In the genomic region with DNA sequence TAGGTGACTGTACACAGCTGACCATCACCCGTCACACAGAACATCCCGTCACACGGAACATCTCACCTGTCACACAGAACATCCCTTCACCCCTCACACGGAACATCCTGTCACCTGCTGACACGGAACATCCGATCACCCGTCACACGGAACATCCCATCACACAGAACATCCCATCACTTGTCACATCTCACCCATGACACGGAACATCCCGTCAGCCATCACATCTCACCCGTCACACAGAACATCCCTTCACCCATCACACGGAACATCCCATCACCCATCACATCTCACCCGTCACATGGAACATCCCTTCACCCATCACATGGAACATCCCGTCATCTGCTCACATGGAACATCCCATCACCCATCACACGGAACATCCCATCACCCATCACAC, we compare ENCODE assay signal across 16 cellular contexts. TPM values are rescaled to one million over a fixed set of nuclear protein-coding genes. Genes with fewer than 3 reads are reported as not detected.
DNase-seq lines count a peak whose midpoint lies in the region; ATAC-seq, FAIRE-seq and TF ChIP-seq lines count a peak whose summit lies in the region.
"Had no signal": no experiment of that assay in that cellular context is flagged by ENCODE, and none has a peak within 500 bp of the region (broad histone marks: within the 10 kb centered on the region; RNA-seq: fewer than 3 reads in every experiment).

No MANE protein-coding gene starts in this region.

- H3K4me1 ChIP-seq in HCT116 (ENCODE audit: control insufficient read depth in 1 of 2, insufficient read depth in 2 of 2, low read length in 2 of 2) = peaks cover 16 to 47% of the 10 kb centered on the region in 2 experiments
- H3K4me1 ChIP-seq in IMR-90 (ENCODE audit: control insufficient read depth, insufficient read depth, low read length) = peaks cover 22% of the 10 kb centered on the region

- H4K20me1 ChIP-seq in HCT116 (ENCODE audit: insufficient read depth) = no peaks in the 10 kb centered on the region; the same call in 1 of the 2 replicates
- peaks cover 3% of the 10 kb centered on the region; the same call in 1 of the 2 replicates for H4K20me1 ChIP-seq in IMR-90 (ENCODE audit: insufficient read depth, low read length)

- DNase-seq in HCT116 (ENCODE audit: low read depth, low spot score) (no peak), IMR-90 (no peak), bronchial epithelial cell (ENCODE audit: low read depth) (no peak), osteocyte (ENCODE audit: extremely low spot score, unreplicated experiment) (no peak)
- DNase-seq: DMS153, DMS79, GF-D8, GOT3 had no signal

- in situ Hi-C loops in IMR-90 (cut with MboI; ENCODE audit: low sequenced_read_pairs) = no loop called here

- peaks cover 0 to 13% of the 10 kb centered on the region in 2 experiments; a peak in 1 of 4 replicates for H3K79me1 ChIP-seq in IMR-90 (ENCODE audit: low read depth in 1 of 2, low read length in 2 of 2)

- H3K4me3 Mint-ChIP-seq in osteocyte (ENCODE audit: unreplicated experiment) = no peak overlapping the region
- H3K4me3 Mint-ChIP-seq: CD14-positive monocyte; CD4-positive, alpha-beta memory T cell had no signal

- no peak overlapping the region for H3K14ac ChIP-seq in IMR-90 (replicated peaks; ENCODE audit: low read depth, low read length)

- no peak overlapping the region for H3K18ac ChIP-seq in IMR-90 (ENCODE audit: low read depth, low read length)

- H4K91ac ChIP-seq in IMR-90 (ENCODE audit: insufficient read depth, low read depth, low read length) = peak overlapping the region; percentile 16; the same call in 1 of the 2 replicates

- TF ChIP-seq POLR2A in HCT116 (IDR thresholded peaks at IDR 0.05; ENCODE audit: borderline replicate concordance, extremely low read depth, insufficient read depth, insufficient read length) (no peak), IMR-90 (IDR thresholded peaks at IDR 0.05; ENCODE audit: low read depth, low read length) (no peak)

- H3K9me1 ChIP-seq in IMR-90 (ENCODE audit: insufficient read depth, low read length) = peaks cover 26% of the 10 kb centered on the region

- H2AK9ac ChIP-seq in IMR-90 (replicated peaks; ENCODE audit: low read depth, low read length, poor library complexity) = no peak overlapping the region

- H3K4me2 ChIP-seq in HCT116 (ENCODE audit: low read length) (no peak overlapping the region), IMR-90 (ENCODE audit: low read depth, low read length) (no peak overlapping the region)
- H3K4me2 ChIP-seq: BLaER1 had no signal

- H2BK5ac ChIP-seq in IMR-90 (ENCODE audit: low read depth, low read length, poor library complexity, severe bottlenecking) = no peak overlapping the region

- BruUV-seq in HCT116 (replicated peaks; lab: Mats Ljungman, UMichigan) (TSS peak; percentile 20), IMR-90 (replicated peaks; lab: Mats Ljungman, UMichigan) (no TSS peak)

- no peak overlapping the region for H3K56ac ChIP-seq in IMR-90 (ENCODE audit: extremely low read depth, insufficient read depth, low read length)

- TF ChIP-seq RAD21 in HCT116 (IDR thresholded peaks at IDR 0.05; ENCODE audit: low read depth) = no peak
- TF ChIP-seq RAD21 in IMR-90 (IDR thresholded peaks at IDR 0.05; ENCODE audit: low read length) = no peak

- H2BK15ac ChIP-seq in IMR-90 (ENCODE audit: low read depth, low read length) = peak overlapping the region; percentile 99; the same call in 2 of the 3 replicates

- H3K27ac ChIP-seq in HCT116 (ENCODE audit: low read depth, low read length) = no peak overlapping the region
- H3K27ac ChIP-seq in IMR-90 (ENCODE audit: insufficient read depth, low read length) = no peak overlapping the region
- H3K27ac ChIP-seq: BLaER1 had no signal

- peak overlapping the region; percentile 28 for H3K4ac ChIP-seq in IMR-90 (ENCODE audit: low read depth, low read length)

- H3K27me3 ChIP-seq in HCT116 (ENCODE audit: insufficient read depth, low read length) (no peaks in the 10 kb centered on the region), IMR-90 (ENCODE audit: control insufficient read depth, insufficient read depth, low read length) (peaks cover 4% of the 10 kb centered on the region; the same call in 1 of the 2 replicates), bronchial epithelial cell (ENCODE audit: control insufficient read depth, insufficient read depth, low read length) (peaks cover 9% of the 10 kb centered on the region)
- H3K27me3 ChIP-seq: BLaER1 had no signal

- WGBS in IMR-90 (ENCODE audit: extremely low coverage in 2 of 2, insufficient read length in 1 of 2), 2 experiments = 84% methylated on average over 12 of the region's 15 CpGs; no CpG with 5 or more reads in 1 of the 2 experiments

- no peak overlapping the region for H4K8ac ChIP-seq in IMR-90 (ENCODE audit: low read depth in 2 of 2, low read length in 2 of 2)

- CTCF ChIA-PET in HCT116 (lab: Charles Lee) = interaction anchor here (1.3 kb wide), 1 partner anchor 14 kb away, joined by 4 read pairs; no protein-coding TSS in a partner anchor
- CTCF ChIA-PET in IMR-90 (lab: Yijun Ruan, JAX) = no interaction called here

- no peak overlapping the region for H3K27ac Mint-ChIP-seq in osteocyte (ENCODE audit: unreplicated experiment)
- H3K27ac Mint-ChIP-seq: CD14-positive monocyte; CD4-positive, alpha-beta memory T cell had no signal

- peak overlapping the region; percentile 20 for H2BK120ac ChIP-seq in IMR-90 (ENCODE audit: low read depth, low read length)

- H3K4me3 ChIP-seq in HCT116 (replicated peaks in 1 of 2; ENCODE audit: low read depth in 1 of 2, low read length in 2 of 2) = no peak overlapping the region
- H3K4me3 ChIP-seq in IMR-90 (ENCODE audit: insufficient read depth, low read depth, low read length) = no peak overlapping the region
- no peak overlapping the region for H3K4me3 ChIP-seq in bronchial epithelial cell (ENCODE audit: low read depth, low read length)
- H3K4me3 ChIP-seq: BLaER1, HAP-1 had no signal

- H3K9me3 ChIP-seq in HCT116 (ENCODE audit: control insufficient read depth in 1 of 2, insufficient read depth in 1 of 2, low read depth in 1 of 2, low read length in 2 of 2) (peaks cover 0 to 4% of the 10 kb centered on the region in 2 experiments; a peak in 1 of 4 replicates), IMR-90 (ENCODE audit: control insufficient read depth, insufficient read depth, low read length) (no peaks in the 10 kb centered on the region)
- H3K9me3 ChIP-seq: HAP-1 had no signal

- no peak overlapping the region for H3K23ac ChIP-seq in IMR-90 (ENCODE audit: low read depth, low read length)

- no peak for TF ChIP-seq CTCF in HCT116 (IDR thresholded peaks at IDR 0.05 in 2 of 3, conservative IDR thresholded peaks at IDR 0.05 in 1 of 3; ENCODE audit: borderline replicate concordance in 1 of 3, insufficient read depth in 1 of 3, low read depth in 2 of 3, low read length in 2 of 3)
- TF ChIP-seq CTCF in IMR-90 (conservative IDR thresholded peaks at IDR 0.05; ENCODE audit: low read depth, low read length) = no peak
- TF ChIP-seq CTCF in bronchial epithelial cell (IDR thresholded peaks at IDR 0.05; ENCODE audit: insufficient read depth, low read length, severe bottlenecking) = no peak
- TF ChIP-seq CTCF in osteocyte (IDR thresholded peaks at IDR 0.05) = no peak

- H3K36me3 Mint-ChIP-seq in osteocyte (ENCODE audit: unreplicated experiment) = no peaks in the 10 kb centered on the region
- H3K36me3 Mint-ChIP-seq: CD14-positive monocyte; CD4-positive, alpha-beta memory T cell had no signal

- H3K79me2 ChIP-seq in HCT116 (ENCODE audit: insufficient read depth, low read length) = peaks cover 59% of the 10 kb centered on the region

- intact Hi-C loops in HCT116 (cut with micrococcal nuclease) (no loop called here), IMR-90 (cut with micrococcal nuclease) (no loop called here)

- H3K27me3 Mint-ChIP-seq in osteocyte (ENCODE audit: unreplicated experiment) = no peaks in the 10 kb centered on the region

- no peaks in the 10 kb centered on the region for H3K9me2 ChIP-seq in HCT116 (ENCODE audit: insufficient read depth)

- RAD21 ChIA-PET in HCT116 (lab: Charles Lee; ENCODE audit: low non-redundant PET in 1 of 2, low total read pairs in 2 of 2, uncharacterized antibody in 2 of 2, unreplicated experiment in 2 of 2) = no interaction called here

- H3K9me3 Mint-ChIP-seq in osteocyte (ENCODE audit: unreplicated experiment) = no peaks in the 10 kb centered on the region
- H3K9me3 Mint-ChIP-seq: CD4-positive, alpha-beta memory T cell had no signal

- H3K36me3 ChIP-seq in HCT116 (ENCODE audit: control insufficient read depth in 1 of 2, insufficient read depth in 2 of 2, low read length in 2 of 2) (peaks cover 22 to 65% of the 10 kb centered on the region in 2 experiments; a peak in 3 of 4 replicates), IMR-90 (ENCODE audit: control insufficient read depth, insufficient read depth, low read length) (peaks cover 6% of the 10 kb centered on the region; the same call in 1 of the 2 replicates), bronchial epithelial cell (ENCODE audit: control insufficient read depth, insufficient read depth, low read length) (no peaks in the 10 kb centered on the region)

- H4K5ac ChIP-seq in IMR-90 (ENCODE audit: low read depth, low read length) = no peak overlapping the region

- no peak for ATAC-seq in HCT116
- no peak for ATAC-seq in IMR-90 (ENCODE audit: low read depth)
- ATAC-seq in GM19023 (IDR thresholded peaks at IDR 0.05; ENCODE audit: unreplicated experiment) = no peak
- no peak for ATAC-seq in activated CD4-positive, CD25-positive, alpha-beta regulatory T cell treated with anti-CD3 and anti-CD28 coated beads, Interleukin-2, amount 50 U/mL, for 24 hours

- H3K4me1 Mint-ChIP-seq in osteocyte (ENCODE audit: unreplicated experiment) = peaks cover 4% of the 10 kb centered on the region
- H3K4me1 Mint-ChIP-seq: CD4-positive, alpha-beta memory T cell had no signal

- dilution Hi-C loops in IMR-90 (cut with HindIII; ENCODE audit: low sequenced_read_pairs, unreplicated experiment) = no loop called here

- POLR2A ChIA-PET in HCT116 (lab: Charles Lee) = no interaction called here
- POLR2A ChIA-PET in IMR-90 (lab: Charles Lee; ENCODE audit: unreplicated experiment) = no interaction called here

- H2AFZ ChIP-seq in HCT116 (ENCODE audit: low read depth, low read length, poor library complexity, severe bottlenecking) = no peak overlapping the region
- no peak overlapping the region for H2AFZ ChIP-seq in IMR-90 (replicated peaks; ENCODE audit: low read length, poor library complexity)

- peak overlapping the region; percentile 2; the same call in 1 of the 2 replicates for H2BK20ac ChIP-seq in IMR-90 (ENCODE audit: low read depth, low read length)

- H2AK5ac ChIP-seq in IMR-90 (ENCODE audit: low read depth, low read length) = peak overlapping the region; percentile 99

- peak; percentile 28 for FAIRE-seq in bronchial epithelial cell (lab: Jason Lieb, UNC)
- FAIRE-seq: A204.1 had no signal

- H3K9ac ChIP-seq in HCT116 (ENCODE audit: low read length) = no peak overlapping the region
- no peak overlapping the region for H3K9ac ChIP-seq in IMR-90 (ENCODE audit: low read depth, low read length)
- H3K9ac ChIP-seq: BLaER1 had no signal

RNA-seq across cellular contexts. Expression of gene CPNE7, which starts 3.8 kb away (rescaled TPM):
- total RNA-seq in HCT116 (2021; ENCODE audit: unreplicated experiment) (201 TPM), IMR-90 (2012; rRNA removed) (5.0 and 5.4 TPM in 2 replicates), bronchial epithelial cell (0.38 and 1.1 TPM in 2 replicates), osteocyte (19.7 and 23.6 TPM in 2 replicates)
- polyA plus RNA-seq in HCT116 (2012) = 136 and 148 TPM in 2 replicates
- 17.4 and 17.7 TPM in 2 replicates for polyA plus RNA-seq in IMR-90 (2012; rRNA removed)
- 5.8 and 13.6 TPM in 2 replicates for polyA plus RNA-seq in IMR-90 (2012; cell fraction: cytosol; rRNA removed)
- 145 and 321 TPM in 2 replicates for polyA plus RNA-seq in IMR-90 (2012; cell fraction: nucleus; rRNA removed; ENCODE audit: low replicate concordance)
- polyA plus RNA-seq: CD14-positive monocyte had no signal

RNA-seq across cellular contexts. Expression of gene RPL13, which starts 18.9 kb away (rescaled TPM):
- total RNA-seq in HCT116 (2021; ENCODE audit: unreplicated experiment) = 4,404 TPM
- polyA plus RNA-seq in HCT116 (2012) = 9,099 and 10,215 TPM in 2 replicates
- total RNA-seq in IMR-90 (2012; rRNA removed) = 1,549 and 2,098 TPM in 2 replicates
- polyA plus RNA-seq in IMR-90 (2012; rRNA removed) = 3,527 and 5,396 TPM in 2 replicates
- polyA plus RNA-seq in IMR-90 (2012; cell fraction: cytosol; rRNA removed) = 7,098 and 10,427 TPM in 2 replicates
- 1,689 and 3,565 TPM in 2 replicates for polyA plus RNA-seq in IMR-90 (2012; cell fraction: nucleus; rRNA removed; ENCODE audit: low replicate concordance)
- 4,140 and 4,913 TPM in 2 replicates for total RNA-seq in bronchial epithelial cell
- 1,759 and 1,785 TPM in 2 replicates for total RNA-seq in osteocyte

RNA-seq across cellular contexts. Expression of gene DPEP1, which starts 34.1 kb away (rescaled TPM):
- total RNA-seq in HCT116 (2021; ENCODE audit: unreplicated experiment) (1.1 TPM), IMR-90 (2012; rRNA removed) (not detected in 2 replicates), bronchial epithelial cell (0.26 TPM in 1 of 2 replicates, not detected in the other), osteocyte (not detected in 2 replicates)
- polyA plus RNA-seq in HCT116 (2012) = 0.73 and 1.1 TPM in 2 replicates
- polyA plus RNA-seq in IMR-90 (2012; rRNA removed) = not detected in 2 replicates
- polyA plus RNA-seq in IMR-90 (2012; cell fraction: cytosol; rRNA removed) = not detected in 2 replicates
- not detected in 2 replicates for polyA plus RNA-seq in IMR-90 (2012; cell fraction: nucleus; rRNA removed; ENCODE audit: low replicate concordance)
- total RNA-seq: CD4-positive, alpha-beta memory T cell had no signal
- polyA plus RNA-seq: AG04450; CD14-positive monocyte; CD4-positive, alpha-beta memory T cell had no signal
